In genomic region chr2:194205568-194206227, GRCh38 we compare ENCODE assay signal across 31 cellular contexts.
"Had no signal": no experiment of that assay in that cellular context is flagged by ENCODE, and none has a peak within 500 bp of the region (broad histone marks: within the 10 kb centered on the region; RNA-seq: fewer than 3 reads in every experiment).

No MANE protein-coding gene starts in this region.

- H3K9me3 ChIP-seq: adrenal gland, body of pancreas, breast epithelium had no signal

- H3K4me1 ChIP-seq: adrenal gland, body of pancreas, breast epithelium had no signal

- H3K4me3 Mint-ChIP-seq: activated B cell treated with CpG ODN at 0.5 μM for 24 hours; activated CD4-positive, alpha-beta memory T cell treated with anti-CD3 and anti-CD28 coated beads for 36 hours; activated naive CD4-positive, alpha-beta T cell treated with anti-CD3 and anti-CD28 coated beads for 36 hours; activated T-cell treated with anti-CD3 and anti-CD28 coated beads, Interleukin-2, amount 50 U/mL, for 4 hours; activated T-helper 1 cell treated with anti-CD3 and anti-CD28 coated beads, Interleukin-12 subunit alpha, Interleukin-12 subunit beta, Interleukin-2, Interleukin-4 antibody, amounts not matched to agents 30 ng/mL and 10 ng/mL and 1 ng/mL, durations not matched to agents 14 hours and 24 hours and 36 hours had no signal

- H3K27me3 Mint-ChIP-seq: activated B cell treated with CpG ODN at 0.5 μM for 24 hours; activated CD4-positive, alpha-beta memory T cell treated with anti-CD3 and anti-CD28 coated beads for 36 hours had no signal

- H3K36me3 Mint-ChIP-seq: activated CD4-positive, alpha-beta memory T cell treated with anti-CD3 and anti-CD28 coated beads for 36 hours had no signal

- H3K27ac ChIP-seq: adrenal gland, body of pancreas, breast epithelium, VCaP had no signal

- H3K4me1 Mint-ChIP-seq: activated B cell treated with CpG ODN at 0.5 μM for 24 hours had no signal

- H3K9me3 Mint-ChIP-seq: activated CD4-positive, alpha-beta memory T cell treated with anti-CD3 and anti-CD28 coated beads for 36 hours; activated T-helper 1 cell treated with anti-CD3 and anti-CD28 coated beads, Interleukin-12 subunit alpha, Interleukin-12 subunit beta, Interleukin-2, Interleukin-4 antibody, amounts not matched to agents 30 ng/mL and 10 ng/mL and 1 ng/mL, durations not matched to agents 14 hours and 24 hours and 36 hours had no signal

- DNase-seq: activated B cell treated with CpG ODN at 0.5 μM for 24 hours; activated CD4-positive, alpha-beta memory T cell treated with anti-CD3 and anti-CD28 coated beads for 36 hours; activated CD4-positive, alpha-beta T cell treated with anti-CD3 and anti-CD28 coated beads for 4 hours; activated CD4-positive, alpha-beta T cell treated with anti-CD3 and anti-CD28 coated beads, Interleukin-2, amount 50 U/mL, for 1 hour; activated CD4-positive, CD25-positive, alpha-beta regulatory T cell treated with anti-CD3 and anti-CD28 coated beads, Interleukin-2, amount 50 U/mL, for 72 hours; activated CD8-positive, alpha-beta memory T cell treated with anti-CD3 and anti-CD28 coated beads, Interleukin-2, amount 50 U/mL, for 4 hours; activated gamma-delta T cell treated with Interleukin-2 at 50 U/mL for 16 hours; activated naive CD4-positive, alpha-beta T cell treated with anti-CD3 and anti-CD28 coated beads for 36 hours; activated T-cell treated with anti-CD3 and anti-CD28 coated beads for 4 hours; activated T-cell treated with anti-CD3 and anti-CD28 coated beads, Interleukin-2, amount 50 U/mL, for 4 hours; adrenal gland; body of pancreas; NCI-H1048; NCI-H1105 treated with DMSO at 0.1 percent for 48 hours; NCI-H1436; NCI-H1694; NCI-H1930; NCI-H345; NCI-H524 treated with DMSO at 0.1 percent for 48 hours; NK-92 treated with Interleukin-12 subunit alpha and Interleukin-12 subunit beta, amount 100 ng/mL, for 24 hours; SHP77; SW 1271; T-helper 1 cell; T-helper 2 cell; T-helper 9 cell had no signal

- H3K27ac Mint-ChIP-seq: activated B cell treated with CpG ODN at 0.5 μM for 24 hours; activated CD4-positive, alpha-beta memory T cell treated with anti-CD3 and anti-CD28 coated beads for 36 hours; activated naive CD4-positive, alpha-beta T cell treated with anti-CD3 and anti-CD28 coated beads for 36 hours; activated naive CD4-positive, alpha-beta T cell treated with anti-CD3 and anti-CD28 coated beads, Interleukin-2, amount 50 U/mL, for 72 hours; activated T-helper 1 cell treated with anti-CD3 and anti-CD28 coated beads, Interleukin-12 subunit alpha, Interleukin-12 subunit beta, Interleukin-2, Interleukin-4 antibody, amounts not matched to agents 30 ng/mL and 10 ng/mL and 1 ng/mL, durations not matched to agents 14 hours and 24 hours and 36 hours had no signal

- H3K27me3 ChIP-seq: adrenal gland, body of pancreas, breast epithelium had no signal

- H3K4me3 ChIP-seq: adrenal gland, body of pancreas, breast epithelium had no signal

- H3K36me3 ChIP-seq: adrenal gland, breast epithelium had no signal

- ATAC-seq: activated naive CD4-positive, alpha-beta T cell treated with anti-CD3 and anti-CD28 coated beads, Interleukin-2, amount 50 U/mL, for 72 hours; activated T-cell treated with anti-CD3 and anti-CD28 coated beads, Interleukin-2, amount 50 U/mL, for 4 hours; body of pancreas; Panc1; SK-N-SH treated with all-trans-retinoic acid at 6 μM for 48 hours had no signal
